ENCODE assay signal across 8 cellular contexts in genomic region chr17:64503821-64504768, GRCh38. TPM values are rescaled to one million over a fixed set of nuclear protein-coding genes. Genes with fewer than 3 reads are reported as not detected.
A peak's percentile ranks its signal among the peaks of the same experiment; 100 is the strongest.
DNase-seq lines count a peak whose midpoint lies in the region; ATAC-seq lines count a peak whose summit lies in the region.

No MANE protein-coding gene starts in this region.

- peak overlapping the region; percentile 100 for H3K4me3 ChIP-seq in CD4-positive, CD25-positive, alpha-beta regulatory T cell (ENCODE audit: low read depth, low read length)
- H3K4me3 ChIP-seq in NT2/D1 (ENCODE audit: insufficient read length, low read depth) (peak overlapping the region; percentile 94), endocrine pancreas (ENCODE audit: control insufficient read depth, insufficient read depth, low read length) (peak overlapping the region; percentile 99), neuronal stem cell (ENCODE audit: low read length in 2 of 2) (peak overlapping the region in 1 of 2 donors; percentile 88)

- no peaks in the 10 kb centered on the region for H3K9me3 ChIP-seq in CD4-positive, CD25-positive, alpha-beta regulatory T cell (ENCODE audit: control insufficient read depth in 2 of 2, low read length in 2 of 2)
- H3K9me3 ChIP-seq in NT2/D1 (ENCODE audit: insufficient read depth, low read length) (no peaks in the 10 kb centered on the region), endocrine pancreas (ENCODE audit: control insufficient read depth, low read length) (no peaks in the 10 kb centered on the region), neuronal stem cell (replicated peaks in 1 of 2; ENCODE audit: control insufficient read depth in 2 of 2, insufficient read depth in 1 of 2, low read depth in 1 of 2, low read length in 2 of 2) (no peaks in the 10 kb centered on the region)

- H3K4me1 Mint-ChIP-seq in CD4-positive, CD25-positive, alpha-beta regulatory T cell, result peaks cover 20 to 75% (median 64%) of the 10 kb centered on the region in 4 donors

- no CpG with 5 or more reads among the region's 7 CpGs for WGBS in neuronal stem cell (ENCODE audit: extremely low coverage in 2 of 2, insufficient read length in 2 of 2, insufficient replicate concordance in 1 of 2), 2 donors

- peak overlapping the region; percentile 88 to 100 (median 99) for H3K4me3 Mint-ChIP-seq in CD4-positive, CD25-positive, alpha-beta regulatory T cell

- no peak overlapping the region for H3K4ac ChIP-seq in neuronal stem cell (ENCODE audit: low read length)

- H3K9ac ChIP-seq in NT2/D1 (ENCODE audit: insufficient read length, low read depth), result peak overlapping the region; percentile 98
- peak overlapping the region; percentile 99 for H3K9ac ChIP-seq in endocrine pancreas (ENCODE audit: control insufficient read depth, insufficient read depth, low read length)
- H3K9ac ChIP-seq in neuronal stem cell (ENCODE audit: low read depth, low read length, poor library complexity), result no peak overlapping the region

- peaks cover 50% of the 10 kb centered on the region for H3K4me1 ChIP-seq in CD4-positive, CD25-positive, alpha-beta regulatory T cell (ENCODE audit: control insufficient read depth, insufficient read depth, low read length, poor library complexity, severe bottlenecking)
- H3K4me1 ChIP-seq in NT2/D1 (ENCODE audit: insufficient read depth, insufficient read length) (no peaks in the 10 kb centered on the region), endocrine pancreas (ENCODE audit: control insufficient read depth, insufficient read depth, low read length) (peaks cover 47% of the 10 kb centered on the region), neuronal stem cell (ENCODE audit: control insufficient read depth in 2 of 2, insufficient read depth in 1 of 2, low read depth in 1 of 2, low read length in 2 of 2) (peaks cover 3 to 11% of the 10 kb centered on the region in 2 donors)

- no peak overlapping the region for H2BK5ac ChIP-seq in neuronal stem cell (ENCODE audit: low read length)

- H3K9me3 Mint-ChIP-seq in CD4-positive, CD25-positive, alpha-beta regulatory T cell, result peaks cover 0 to 5% (median 0%) of the 10 kb centered on the region in 7 donors

- H3K27me3 ChIP-seq in CD4-positive, CD25-positive, alpha-beta regulatory T cell (ENCODE audit: control insufficient read depth, insufficient read depth, low read length), result no peaks in the 10 kb centered on the region
- H3K27me3 ChIP-seq in NT2/D1 (ENCODE audit: insufficient read depth, insufficient read length) (no peaks in the 10 kb centered on the region), endocrine pancreas (ENCODE audit: control insufficient read depth, insufficient read depth, low read length) (no peaks in the 10 kb centered on the region), neuronal stem cell (ENCODE audit: control insufficient read depth in 3 of 3, insufficient read depth in 3 of 3, low read depth in 1 of 3, low read length in 3 of 3) (no peaks in the 10 kb centered on the region)

- peak overlapping the region; percentile 99 for H3K27ac ChIP-seq in CD4-positive, CD25-positive, alpha-beta regulatory T cell (ENCODE audit: insufficient read depth, low read length, poor library complexity, severe bottlenecking)
- no peak overlapping the region for H3K27ac ChIP-seq in neuronal stem cell (replicated peaks; ENCODE audit: low read length)

- H3K36me3 Mint-ChIP-seq in CD4-positive, CD25-positive, alpha-beta regulatory T cell, result peaks cover 74% of the 10 kb centered on the region

- peak overlapping the region; percentile 51 for H3K4me2 ChIP-seq in neuronal stem cell (ENCODE audit: insufficient read depth, low read length, poor library complexity, severe bottlenecking)

- no peak overlapping the region for H2AFZ ChIP-seq in neuronal stem cell (ENCODE audit: low read length)

- H2BK15ac ChIP-seq in neuronal stem cell (ENCODE audit: low read length), result no peak overlapping the region

- peaks cover 5% of the 10 kb centered on the region for H3K79me1 ChIP-seq in neuronal stem cell (ENCODE audit: low read depth, low read length)

- no peak overlapping the region for H2BK120ac ChIP-seq in neuronal stem cell (ENCODE audit: low read depth, low read length)

- H3K36me3 ChIP-seq in CD4-positive, CD25-positive, alpha-beta regulatory T cell (ENCODE audit: control insufficient read depth, insufficient read depth, low read length), result peaks cover 63% of the 10 kb centered on the region
- peaks cover 78% of the 10 kb centered on the region for H3K36me3 ChIP-seq in NT2/D1 (ENCODE audit: insufficient read depth, insufficient read length, low read length)
- H3K36me3 ChIP-seq in endocrine pancreas (ENCODE audit: control insufficient read depth, insufficient read depth, low read length), result peaks cover 38% of the 10 kb centered on the region
- peaks cover 41 to 75% of the 10 kb centered on the region in 2 donors for H3K36me3 ChIP-seq in neuronal stem cell (replicated peaks in 1 of 2; ENCODE audit: control insufficient read depth in 2 of 2, insufficient read depth in 2 of 2, low read length in 2 of 2)

- H3K18ac ChIP-seq in neuronal stem cell (ENCODE audit: low read length), result no peak overlapping the region

- H3K27me3 Mint-ChIP-seq in CD4-positive, CD25-positive, alpha-beta regulatory T cell, result peaks cover 19% of the 10 kb centered on the region

- peak overlapping the region; percentile 100 for H3K27ac Mint-ChIP-seq in CD4-positive, CD25-positive, alpha-beta regulatory T cell

- no peak overlapping the region for H2AK5ac ChIP-seq in neuronal stem cell (ENCODE audit: low read depth, low read length)

- ATAC-seq in CD4-positive, CD25-positive, alpha-beta regulatory T cell (ENCODE audit: low read depth in 2 of 2), result no peak
- no peak for ATAC-seq in HG02885 (IDR thresholded peaks at IDR 0.05; ENCODE audit: poor library complexity, unreplicated experiment)

- H3K14ac ChIP-seq in neuronal stem cell (ENCODE audit: low read length), result no peak overlapping the region

- DNase-seq in CD4-positive, CD25-positive, alpha-beta regulatory T cell, result no peak
- DNase-seq in NT2/D1 (ENCODE audit: low read depth, low spot score) (no peak), neuronal stem cell (ENCODE audit: low spot score) (no peak), SKM-1 treated with dmso at 0.1 percent for 144 hours (lab: John Stamatoyannopoulos, UW; ENCODE audit: unreplicated experiment) (no peak), NCI-H2227 (lab: John Stamatoyannopoulos, UW; ENCODE audit: unreplicated experiment) (no peak)
- DNase-seq in activated CD4-positive, CD25-positive, alpha-beta regulatory T cell treated with anti-CD3 and anti-CD28 coated beads, Interleukin-2, amount 50 U/mL, for 72 hours, result no peak

- no peak overlapping the region for H4K8ac ChIP-seq in neuronal stem cell (ENCODE audit: low read depth, low read length)

- no peak overlapping the region for H2BK12ac ChIP-seq in neuronal stem cell (ENCODE audit: low read length)

- H4K91ac ChIP-seq in neuronal stem cell (ENCODE audit: low read depth, low read length, poor library complexity), result no peak overlapping the region

- no peak overlapping the region for H3K23ac ChIP-seq in neuronal stem cell (ENCODE audit: low read depth, low read length, poor library complexity)

RNA-seq across cellular contexts. Expression of gene DDX5, which starts 2.0 kb away (rescaled TPM):
- total RNA-seq in CD4-positive, CD25-positive, alpha-beta regulatory T cell, result 2,976 TPM
- 1,000 to 10,000 TPM in 3 of 4 donors, 100 to 1,000 TPM in 1; 887 to 1,222 (median 1,070) TPM for polyA plus RNA-seq in CD4-positive, CD25-positive, alpha-beta regulatory T cell
- 616 TPM for polyA plus RNA-seq in neuronal stem cell (2013, experiment 1 of 2)
- polyA plus RNA-seq in neuronal stem cell (2013, experiment 2 of 2), result 618 TPM

RNA-seq across cellular contexts. Expression of gene CEP95, which starts 2.7 kb away (rescaled TPM):
- total RNA-seq in CD4-positive, CD25-positive, alpha-beta regulatory T cell, result 173 TPM
- 10 to 100 TPM in 3 of 4 donors, 1 to 10 TPM in 1; 9.2 to 11.6 (median 10.8) TPM for polyA plus RNA-seq in CD4-positive, CD25-positive, alpha-beta regulatory T cell
- polyA plus RNA-seq in neuronal stem cell (2013, experiment 1 of 2), result 50.3 TPM
- polyA plus RNA-seq in neuronal stem cell (2013, experiment 2 of 2), result 51.8 TPM

RNA-seq across cellular contexts. Expression of gene POLG2, which starts 7.2 kb away (rescaled TPM):
- 49.3 TPM for total RNA-seq in CD4-positive, CD25-positive, alpha-beta regulatory T cell
- polyA plus RNA-seq in CD4-positive, CD25-positive, alpha-beta regulatory T cell, result 10 to 100 TPM; 10.2 to 11.1 (median 10.2) TPM
- 16.1 TPM for polyA plus RNA-seq in neuronal stem cell (2013, experiment 1 of 2)
- polyA plus RNA-seq in neuronal stem cell (2013, experiment 2 of 2), result 16.8 TPM

RNA-seq across cellular contexts. Expression of gene MILR1, which starts 55.2 kb away (rescaled TPM):
- total RNA-seq in CD4-positive, CD25-positive, alpha-beta regulatory T cell, result 0.67 TPM
- not detected for polyA plus RNA-seq in CD4-positive, CD25-positive, alpha-beta regulatory T cell
- not detected for polyA plus RNA-seq in neuronal stem cell (2013, experiment 1 of 2)
- not detected for polyA plus RNA-seq in neuronal stem cell (2013, experiment 2 of 2)
